Comparison of ENCODE assay signal across 25 cellular contexts in genomic region chr12:58359084-58359483, GRCh38.
DNase-seq lines count a peak whose midpoint lies in the region; ATAC-seq and TF ChIP-seq lines count a peak whose summit lies in the region.
"Had no signal": no experiment of that assay in that cellular context is flagged by ENCODE, and none has a peak within 500 bp of the region (broad histone marks: within the 10 kb centered on the region; RNA-seq: fewer than 3 reads in every experiment).

No MANE protein-coding gene starts in this region.

- H3K9ac ChIP-seq in SK-N-SH = no peak overlapping the region
- H3K9ac ChIP-seq: parathyroid adenoma had no signal

- H3K27ac ChIP-seq in SK-N-SH (ENCODE audit: low read depth in 2 of 2, low read length in 1 of 2) = peak overlapping the region; percentile 32 to 47; a peak in 2 of 4 replicates
- H3K27ac ChIP-seq in ovary = no peak overlapping the region
- H3K27ac ChIP-seq: parathyroid adenoma, SJSA1, spleen had no signal

- H3K4me1 ChIP-seq in SK-N-SH (ENCODE audit: control insufficient read depth in 1 of 2, insufficient read depth in 2 of 2, low read depth in 1 of 2, low read length in 1 of 2) (peaks cover 2 to 5% of the 10 kb centered on the region in 2 experiments; a peak in 3 of 4 replicates), ovary (ENCODE audit: insufficient read depth) (peaks cover 7% of the 10 kb centered on the region)
- H3K4me1 ChIP-seq: parathyroid adenoma, spleen had no signal

- no peak for TF ChIP-seq RAD21 in SK-N-SH (IDR thresholded peaks at IDR 0.05; ENCODE audit: low read length)

- POLR2A ChIA-PET in BJ (lab: Charles Lee) = interaction anchor here (0.8 to 0.9 kb wide), 2 partner anchors 128 to 182 kb away, joined by 3 to 5 read pairs; no protein-coding TSS in a partner anchor
- POLR2A ChIA-PET in SK-N-SH (lab: Yijun Ruan, JAX) = no interaction called here

- H3K27me3 ChIP-seq in BJ (ENCODE audit: control insufficient read depth, insufficient read depth, low read length) (no peaks in the 10 kb centered on the region), SK-N-SH (ENCODE audit: insufficient read depth) (no peaks in the 10 kb centered on the region; the same call in 1 of the 2 replicates), ovary (no peaks in the 10 kb centered on the region)
- H3K27me3 ChIP-seq: SJSA1, spleen had no signal

- DNase-seq in BJ (ENCODE audit: low read depth) (peak; percentile 56), SK-N-SH (peak; percentile 14), fibroblast of peridontal ligament (ENCODE audit: extremely low read depth) (peak; percentile 92), ovary (peak; percentile 18 to 53 (median 25)), NCI-H82 (lab: John Stamatoyannopoulos, UW) (no peak)
- no peak for DNase-seq in activated CD4-positive, CD25-positive, alpha-beta regulatory T cell (lab: John Stamatoyannopoulos, UW)
- DNase-seq: activated CD4-positive, alpha-beta T cell treated with anti-CD3 and anti-CD28 coated beads for 36 hours; activated CD8-positive, alpha-beta T cell treated with anti-CD3 and anti-CD28 coated beads, Interleukin-2, amount 10 ng/mL, durations not matched to agents 7 days and 5 days; anterior cingulate cortex; CD4-positive, alpha-beta memory T cell; cortex of kidney; DMS 273 treated with DMSO at 0.1 percent for 48 hours; glutamatergic neuron; GOT3; Kasumi-1; NCI-H1694; NCI-H2171; NCI-H510A treated with DMSO at 0.1 percent for 48 hours; spleen; stimulated activated CD4-positive, alpha-beta T cell treated with anti-CD3 and anti-CD28 coated beads, Interleukin-2, amount 100 ng/mL, for 48 hours; T-helper 17 cell; trophoblast cell had no signal

- H3K4me3 ChIP-seq in BJ (ENCODE audit: low read depth, low read length) (no peak overlapping the region), SK-N-SH (ENCODE audit: low read depth in 2 of 2, low read length in 1 of 2) (no peak overlapping the region), ovary (no peak overlapping the region)
- H3K4me3 ChIP-seq: SJSA1, spleen had no signal

- H3F3A ChIP-seq in SK-N-SH (replicated peaks; ENCODE audit: insufficient read depth) = peaks cover 2% of the 10 kb centered on the region

- peak overlapping the region; percentile 23; the same call in 1 of the 2 replicates for H3K4me2 ChIP-seq in SK-N-SH

- no peaks in the 10 kb centered on the region for H3K79me2 ChIP-seq in SK-N-SH (ENCODE audit: insufficient read depth)
- H3K79me2 ChIP-seq: parathyroid adenoma had no signal

- intact Hi-C loops in ovary (cut with DNase I) = no loop called here

- no peak for TF ChIP-seq POLR2A in ovary (IDR thresholded peaks at IDR 0.05)

- no peak for TF ChIP-seq CTCF in BJ (IDR thresholded peaks at IDR 0.05; ENCODE audit: insufficient read depth, low read depth, low read length)
- TF ChIP-seq CTCF in SK-N-SH (IDR thresholded peaks at IDR 0.05) = no peak
- no peak for TF ChIP-seq CTCF in ovary (IDR thresholded peaks at IDR 0.05)

- ATAC-seq in GM19395 (IDR thresholded peaks at IDR 0.05; ENCODE audit: unreplicated experiment) = no peak
- ATAC-seq: activated CD4-positive, alpha-beta T cell treated with anti-CD3 and anti-CD28 coated beads for 36 hours; activated CD8-positive, alpha-beta T cell treated with anti-CD3 and anti-CD28 coated beads, Interleukin-2, amount 10 ng/mL, durations not matched to agents 7 days and 5 days; T-helper 17 cell had no signal

- WGBS in SK-N-SH (ENCODE audit: low lambda C conversion rate) = 36% methylated on average over 8 of the region's 8 CpGs
- WGBS in ovary, 3 donors = 2 to 9% (median 9%) methylated on average over 8 of the region's 8 CpGs

- CTCF ChIA-PET in BJ (lab: Yijun Ruan, JAX) (interaction anchor here (1.3 to 1.4 kb wide), 2 partner anchors 10 to 12 kb away, joined by 4 to 5 read pairs; no protein-coding TSS in a partner anchor), SK-N-SH (lab: Yijun Ruan, JAX) (interaction anchor here (0.7 to 1.2 kb wide), 5 partner anchors 9 to 791 kb away, joined by 3 to 4 read pairs (median 3); no protein-coding TSS in a partner anchor)

- H3K36me3 ChIP-seq in BJ (ENCODE audit: control insufficient read depth, insufficient read depth, low read length) (no peaks in the 10 kb centered on the region), SK-N-SH (replicated peaks in 1 of 2; ENCODE audit: control insufficient read depth in 1 of 2, insufficient read depth in 2 of 2, low read length in 1 of 2) (no peaks in the 10 kb centered on the region), ovary (no peaks in the 10 kb centered on the region)
- H3K36me3 ChIP-seq: SJSA1, spleen had no signal

- peak overlapping the region; percentile 65 for H2AFZ ChIP-seq in SK-N-SH (ENCODE audit: low read depth)
- H2AFZ ChIP-seq: parathyroid adenoma had no signal

- no peak for TF ChIP-seq EP300 in SK-N-SH (IDR thresholded peaks at IDR 0.05; ENCODE audit: borderline replicate concordance in 1 of 2, low read depth in 1 of 2, low read length in 1 of 2)
- no peak for TF ChIP-seq EP300 in ovary (IDR thresholded peaks at IDR 0.05)

- no peaks in the 10 kb centered on the region for H4K20me1 ChIP-seq in SK-N-SH (ENCODE audit: insufficient read depth)

- no peaks in the 10 kb centered on the region for H3K9me3 ChIP-seq in SK-N-SH
- H3K9me3 ChIP-seq in ovary = no peaks in the 10 kb centered on the region
- H3K9me3 ChIP-seq: SJSA1, spleen had no signal

- no peaks in the 10 kb centered on the region for H3K9me2 ChIP-seq in SK-N-SH

TF ChIP-seq in SK-N-SH, 30 proteins besides CTCF, POLR2A, EP300 and RAD21:
- TF ChIP-seq GABPA (IDR thresholded peaks at IDR 0.05; ENCODE audit: low read depth) = no peak
- TF ChIP-seq RXRA (IDR thresholded peaks at IDR 0.05; ENCODE audit: borderline replicate concordance, low read depth) = no peak
- TF ChIP-seq TCF12 (IDR thresholded peaks at IDR 0.05) = peak; percentile 70
- no peak for TF ChIP-seq FOSL2 (IDR thresholded peaks at IDR 0.05; ENCODE audit: borderline replicate concordance, low read depth)
- no peak for TF ChIP-seq GATA2 (CRISPR knock-in tag; IDR thresholded peaks at IDR 0.05)
- peak; percentile 82 for TF ChIP-seq USF1 (IDR thresholded peaks at IDR 0.05; ENCODE audit: borderline replicate concordance, low read depth)
- TF ChIP-seq ZBTB33 (IDR thresholded peaks at IDR 0.05; ENCODE audit: borderline replicate concordance, low read depth) = no peak
- no peak for TF ChIP-seq POLR2AphosphoS5 (IDR thresholded peaks at IDR 0.05; ENCODE audit: low read depth, low read length)
- no peak for TF ChIP-seq CHD2 (IDR thresholded peaks at IDR 0.05; ENCODE audit: low read length, partially characterized antibody)
- no peak for TF ChIP-seq ELF1 (IDR thresholded peaks at IDR 0.05)
- TF ChIP-seq EZH2phosphoT487 (IDR thresholded peaks at IDR 0.05; ENCODE audit: borderline replicate concordance, low read depth) = no peak
- TF ChIP-seq TEAD4 (IDR thresholded peaks at IDR 0.05; ENCODE audit: borderline replicate concordance, insufficient read depth) = no peak
- no peak for TF ChIP-seq MAX (IDR thresholded peaks at IDR 0.05; ENCODE audit: low read depth)
- TF ChIP-seq YY1 (IDR thresholded peaks at IDR 0.05; ENCODE audit: low read depth) = no peak
- no peak for TF ChIP-seq IRF3 (IDR thresholded peaks at IDR 0.05; ENCODE audit: low read depth, low read length)
- TF ChIP-seq JUND (IDR thresholded peaks at IDR 0.05) = no peak
- TF ChIP-seq FOXJ3 (CRISPR knock-in tag; IDR thresholded peaks at IDR 0.05) = no peak
- no peak for TF ChIP-seq FOXM1 (IDR thresholded peaks at IDR 0.05; ENCODE audit: low read depth)

Comparison
In these comparisons a context has a peak if more than half of its experiments do, and no peak if none do; other contexts are left out.
1. DNase-seq: peak in BJ (single experiment), SK-N-SH (single experiment), fibroblast of peridontal ligament (single experiment) and ovary (5 of 5); none in NCI-H82 (single experiment) and activated CD4-positive, CD25-positive, alpha-beta regulatory T cell (0 of 4).
2. H3K27ac ChIP-seq: peak in SK-N-SH (2 of 2); none in ovary (0 of 2).